In the genomic region with DNA sequence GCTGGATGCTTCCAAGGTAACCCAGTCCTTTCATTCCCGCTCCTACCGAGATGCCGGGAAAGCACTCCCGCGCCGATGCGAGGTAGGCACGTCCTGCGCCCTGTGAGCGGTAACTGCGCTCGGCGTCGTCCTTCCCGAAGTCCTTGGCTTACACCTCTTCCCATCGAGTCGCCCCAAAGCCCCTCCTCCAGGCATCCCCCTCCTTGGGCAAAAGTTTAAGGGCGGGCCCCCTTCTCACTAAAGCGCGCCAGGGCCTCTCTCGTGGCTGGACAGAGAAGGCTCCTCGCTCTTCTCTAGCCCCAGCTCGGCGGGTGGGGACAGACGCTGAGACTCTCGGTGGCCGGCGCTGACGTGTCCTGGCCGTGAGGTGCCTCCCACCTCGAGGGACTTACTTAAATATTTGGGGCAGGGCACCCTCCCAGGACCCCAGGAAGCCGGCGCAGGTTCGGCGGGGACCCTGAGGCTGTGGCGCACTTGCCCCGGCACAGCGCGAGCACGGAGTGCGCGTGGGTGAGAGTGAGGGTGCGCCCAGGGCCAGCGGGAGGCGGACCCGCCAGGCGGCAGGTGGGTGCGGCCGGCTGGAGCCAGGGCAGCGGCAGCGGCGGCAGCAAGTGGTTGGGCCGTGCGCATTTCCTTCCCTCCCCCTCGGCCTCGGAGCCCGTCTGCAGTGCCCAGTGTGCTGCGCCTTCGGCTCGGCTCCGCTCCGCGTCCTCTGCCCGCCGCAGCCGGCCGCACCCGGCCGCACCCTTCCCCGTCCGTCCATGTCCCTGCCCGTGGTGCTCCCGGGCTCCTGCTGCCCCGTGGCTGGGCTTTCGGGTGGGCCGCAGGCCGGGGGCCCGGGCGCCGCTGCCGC, we compare ENCODE assay signal across 8 cellular contexts. TPM values are rescaled to one million over a fixed set of nuclear protein-coding genes. Genes with fewer than 3 reads are reported as not detected.
DNase-seq lines count a peak whose midpoint lies in the region; ATAC-seq, FAIRE-seq and TF ChIP-seq lines count a peak whose summit lies in the region.

Gene ENTREP1 (plus strand): TSS at position 667 of the 853 bp plus-strand sequence. CDS start 95 bp downstream, at position 762.

- H3K4me3 ChIP-seq in AG09309 (ENCODE audit: control insufficient read depth, low read depth, low read length), result peak within 1 kb of the TSS; percentile 13
- H3K4me3 ChIP-seq in bronchial epithelial cell (ENCODE audit: low read depth, low read length), result peak within 1 kb of the TSS; percentile 51
- peak within 1 kb of the TSS; percentile 20 to 49 (median 27) for H3K4me3 ChIP-seq in skin epidermis

- H3K36me3 ChIP-seq in bronchial epithelial cell (ENCODE audit: control insufficient read depth, insufficient read depth, low read length), result no peaks in the 10 kb centered on the region

- ATAC-seq in GM21447 (IDR thresholded peaks at IDR 0.05; ENCODE audit: unreplicated experiment) (peak; percentile 48), HG03378 (IDR thresholded peaks at IDR 0.05; ENCODE audit: unreplicated experiment) (no peak)

- TF ChIP-seq CTCF in AG09309 (IDR thresholded peaks at IDR 0.05; ENCODE audit: control insufficient read depth, insufficient read depth, low read depth, low read length, missing control alignments), result no peak
- peak; percentile 51 for TF ChIP-seq CTCF in bronchial epithelial cell (IDR thresholded peaks at IDR 0.05; ENCODE audit: insufficient read depth, low read length, severe bottlenecking)

- peak within 1 kb of the TSS in 9 of 21 experiments; percentile 37 to 80 (median 62) for H3K27ac ChIP-seq in skin epidermis

- FAIRE-seq in bronchial epithelial cell (lab: Jason Lieb, UNC), result no peak

- DNase-seq in AG09309 (ENCODE audit: low read depth) (no peak), NCI-H345 (lab: John Stamatoyannopoulos, UW) (peak; percentile 53), bronchial epithelial cell (ENCODE audit: low read depth) (peak; percentile 62), iris pigment epithelial cell (ENCODE audit: low read depth) (peak; percentile 22), cerebellar cortex (ENCODE audit: low spot score) (no peak)

- no peaks in the 10 kb centered on the region for H3K27me3 ChIP-seq in bronchial epithelial cell (ENCODE audit: control insufficient read depth, insufficient read depth, low read length)

RNA-seq across cellular contexts. Expression of gene ENTREP1, which starts in this region (rescaled TPM):
- total RNA-seq in bronchial epithelial cell, result 0.53 and 0.77 TPM in 2 replicates

Comparison
In these comparisons a context has a peak if more than half of its experiments do, and no peak if none do; other contexts are left out.
1. Peak in DNase-seq and H3K4me3 ChIP-seq in bronchial epithelial cell; RNA of the gene not detected or under 1 TPM.
2. DNase-seq: peak in NCI-H345 (single experiment) and iris pigment epithelial cell (single experiment); none in AG09309 (single experiment) and cerebellar cortex (single experiment).
3. Peak in every context shown above with its lines, with median percentiles within 50 percentile points of each other: H3K4me3 ChIP-seq.